Comparison of ENCODE assay signal across 8 cellular contexts in genomic region chr2:189440644-189440946, GRCh38. TPM values are rescaled to one million over a fixed set of nuclear protein-coding genes. Genes with fewer than 3 reads are reported as not detected.
A peak's percentile ranks its signal among the peaks of the same experiment; 100 is the strongest.
DNase-seq lines count a peak whose midpoint lies in the region; ATAC-seq and TF ChIP-seq lines count a peak whose summit lies in the region.

No MANE protein-coding gene starts in this region.

- in situ Hi-C loops in IMR-90 (cut with MboI; ENCODE audit: low sequenced_read_pairs): no loop called here

- peak overlapping the region; percentile 87 for H4K5ac ChIP-seq in IMR-90 (ENCODE audit: low read depth, low read length)

- no peaks in the 10 kb centered on the region for H3K36me3 Mint-ChIP-seq in naive thymus-derived CD4-positive, alpha-beta T cell

- dilution Hi-C loops in IMR-90 (cut with HindIII; ENCODE audit: low sequenced_read_pairs, unreplicated experiment): no loop called here

- TF ChIP-seq RAD21 in IMR-90 (IDR thresholded peaks at IDR 0.05; ENCODE audit: low read length): no peak

- H4K8ac ChIP-seq in IMR-90 (ENCODE audit: low read depth in 2 of 2, low read length in 2 of 2): peak overlapping the region; percentile 73 to 99

- BruUV-seq in IMR-90 (replicated peaks; lab: Mats Ljungman, UMichigan): TSS peak; percentile 93

- H3K18ac ChIP-seq in IMR-90 (ENCODE audit: low read depth, low read length): peak overlapping the region; percentile 36

- peaks cover 0 to 10% (median 0%) of the 10 kb centered on the region in 5 donors for H3K27me3 Mint-ChIP-seq in naive thymus-derived CD4-positive, alpha-beta T cell

- H2BK120ac ChIP-seq in IMR-90 (ENCODE audit: low read depth, low read length): peak overlapping the region; percentile 43

- peak overlapping the region; percentile 88 for H3K4ac ChIP-seq in IMR-90 (ENCODE audit: low read depth, low read length)

- H3K9ac ChIP-seq in BLaER1 (peak overlapping the region; percentile 89), IMR-90 (ENCODE audit: low read depth, low read length) (peak overlapping the region; percentile 84), duodenal mucosa (ENCODE audit: low read depth in 1 of 2, low read length in 2 of 2) (peak overlapping the region; percentile 78 to 97)

- H3K9me3 Mint-ChIP-seq in naive thymus-derived CD4-positive, alpha-beta T cell: no peaks in the 10 kb centered on the region

- CTCF ChIA-PET in IMR-90 (lab: Yijun Ruan, JAX): interaction anchor here (1.2 kb wide), 1 partner anchor 10 kb away, joined by 3 read pairs; no protein-coding TSS in a partner anchor
- CTCF ChIA-PET in naive thymus-derived CD4-positive, alpha-beta T cell (lab: Charles Lee): interaction anchor here (0.6 to 1.1 kb wide), 2 partner anchors 16 to 191 kb away, joined by 3 read pairs; no protein-coding TSS in a partner anchor

- peak overlapping the region; percentile 94 for H3K14ac ChIP-seq in IMR-90 (replicated peaks; ENCODE audit: low read depth, low read length)

- intact Hi-C loops in IMR-90 (cut with micrococcal nuclease): no loop called here
- intact Hi-C loops in naive thymus-derived CD4-positive, alpha-beta T cell (cut with micrococcal nuclease): loop anchor here (2.0 to 10.0 kb wide), 7 partner anchors 140 to 1582 kb away; partner anchors contain the start of genes HIBCH (in 1 of the 2) and NAB1 (in 1 of the 2)

- H2BK15ac ChIP-seq in IMR-90 (ENCODE audit: low read depth, low read length): no peak overlapping the region

- H3K4me3 ChIP-seq in BLaER1: peak overlapping the region; percentile 82
- peak overlapping the region; percentile 69 for H3K4me3 ChIP-seq in IMR-90 (ENCODE audit: insufficient read depth, low read depth, low read length)
- H3K4me3 ChIP-seq in duodenal mucosa (ENCODE audit: low read depth in 1 of 2, low read length in 2 of 2): peak overlapping the region; percentile 90
- peak overlapping the region; percentile 83 for H3K4me3 ChIP-seq in naive thymus-derived CD4-positive, alpha-beta T cell (ENCODE audit: low read length)

- no peak for TF ChIP-seq POLR2A in IMR-90 (IDR thresholded peaks at IDR 0.05; ENCODE audit: low read depth, low read length)

- peak overlapping the region; percentile 88 for H4K91ac ChIP-seq in IMR-90 (ENCODE audit: insufficient read depth, low read depth, low read length)

- peak overlapping the region in 8 of 9 donors; percentile 97 to 100 (median 100) for H3K27ac Mint-ChIP-seq in naive thymus-derived CD4-positive, alpha-beta T cell

- peaks cover 0 to 10% (median 8%) of the 10 kb centered on the region in 7 donors for H3K4me1 Mint-ChIP-seq in naive thymus-derived CD4-positive, alpha-beta T cell

- ATAC-seq in GM21526 (IDR thresholded peaks at IDR 0.05; ENCODE audit: low FRiP score, unreplicated experiment) (peak; percentile 30), IMR-90 (ENCODE audit: low read depth) (peak; percentile 36)
- ATAC-seq in naive thymus-derived CD4-positive, alpha-beta T cell: no peak

- POLR2A ChIA-PET in IMR-90 (lab: Charles Lee; ENCODE audit: unreplicated experiment): interaction anchor here (0.6 kb wide), 1 partner anchor 604 kb away, joined by 3 read pairs; no protein-coding TSS in a partner anchor
- POLR2A ChIA-PET in naive thymus-derived CD4-positive, alpha-beta T cell (lab: Charles Lee): interaction anchor here (0.6 to 3.4 kb wide), 13 partner anchors 10 to 966 kb away, joined by 3 to 17 read pairs (median 4); partner anchors contain the start of genes ASNSD1, ORMDL1, OSGEPL1 and PMS1

- H2BK5ac ChIP-seq in IMR-90 (ENCODE audit: low read depth, low read length, poor library complexity, severe bottlenecking): peak overlapping the region; percentile 88

- H2BK20ac ChIP-seq in IMR-90 (ENCODE audit: low read depth, low read length): peak overlapping the region; percentile 14; the same call in 1 of the 2 replicates

- peaks cover 20 to 40% of the 10 kb centered on the region in 2 experiments for H3K79me1 ChIP-seq in IMR-90 (ENCODE audit: low read depth in 1 of 2, low read length in 2 of 2)

- peak overlapping the region; percentile 95 for H3K56ac ChIP-seq in IMR-90 (ENCODE audit: extremely low read depth, insufficient read depth, low read length)

- peak overlapping the region; percentile 87 for H3K23ac ChIP-seq in IMR-90 (ENCODE audit: low read depth, low read length)

- H3K4me2 ChIP-seq in BLaER1: peak overlapping the region; percentile 73
- peak overlapping the region; percentile 71 for H3K4me2 ChIP-seq in IMR-90 (ENCODE audit: low read depth, low read length)

- H3K27me3 ChIP-seq in BLaER1 (no peaks in the 10 kb centered on the region), IMR-90 (ENCODE audit: control insufficient read depth, insufficient read depth, low read length) (no peaks in the 10 kb centered on the region), duodenal mucosa (ENCODE audit: control insufficient read depth in 1 of 2, insufficient read depth in 2 of 2, low read length in 2 of 2) (no peaks in the 10 kb centered on the region)
- H3K27me3 ChIP-seq in naive thymus-derived CD4-positive, alpha-beta T cell (ENCODE audit: control insufficient read depth in 2 of 2, insufficient read depth in 2 of 2, low read length in 2 of 2): no peaks in the 10 kb centered on the region

- DNase-seq in IMR-90 (no peak), 8988T (no peak), NOMO-1 (lab: John Stamatoyannopoulos, UW; ENCODE audit: unreplicated experiment in 2 of 2) (no peak), DMS 273 (lab: John Stamatoyannopoulos, UW; ENCODE audit: unreplicated experiment) (no peak)
- DNase-seq in naive thymus-derived CD4-positive, alpha-beta T cell: no peak

- H3K9me3 ChIP-seq in BLaER1: no peaks in the 10 kb centered on the region
- no peaks in the 10 kb centered on the region for H3K9me3 ChIP-seq in IMR-90 (ENCODE audit: control insufficient read depth, insufficient read depth, low read length)
- no peaks in the 10 kb centered on the region for H3K9me3 ChIP-seq in duodenal mucosa (ENCODE audit: control insufficient read depth in 1 of 2, low read length in 2 of 2)
- H3K9me3 ChIP-seq in naive thymus-derived CD4-positive, alpha-beta T cell (ENCODE audit: control insufficient read depth in 2 of 3, low read length in 3 of 3): no peaks in the 10 kb centered on the region

- H3K9me1 ChIP-seq in IMR-90 (ENCODE audit: insufficient read depth, low read length): peaks cover 5% of the 10 kb centered on the region

- no peak overlapping the region for H2AK5ac ChIP-seq in IMR-90 (ENCODE audit: low read depth, low read length)

- peak overlapping the region; percentile 94 for H2AFZ ChIP-seq in IMR-90 (replicated peaks; ENCODE audit: low read length, poor library complexity)

- H3K4me3 Mint-ChIP-seq in naive thymus-derived CD4-positive, alpha-beta T cell: peak overlapping the region in 6 of 10 donors; percentile 99 to 100 (median 100)

- peak overlapping the region; percentile 74 for H2AK9ac ChIP-seq in IMR-90 (replicated peaks; ENCODE audit: low read depth, low read length, poor library complexity)

- no peak for TF ChIP-seq CTCF in IMR-90 (conservative IDR thresholded peaks at IDR 0.05; ENCODE audit: low read depth, low read length)

- H3K4me1 ChIP-seq in BLaER1: peaks cover 24% of the 10 kb centered on the region
- peaks cover 2% of the 10 kb centered on the region; the same call in 1 of the 2 replicates for H3K4me1 ChIP-seq in IMR-90 (ENCODE audit: control insufficient read depth, insufficient read depth, low read length)
- peaks cover 14 to 20% of the 10 kb centered on the region in 2 donors for H3K4me1 ChIP-seq in duodenal mucosa (ENCODE audit: control insufficient read depth in 1 of 2, insufficient read depth in 2 of 2, low read length in 2 of 2)
- peaks cover 10 to 14% of the 10 kb centered on the region in 2 donors for H3K4me1 ChIP-seq in naive thymus-derived CD4-positive, alpha-beta T cell (ENCODE audit: control insufficient read depth in 2 of 2, insufficient read depth in 2 of 2, low read length in 2 of 2)

- H3K27ac ChIP-seq in BLaER1 (peak overlapping the region; percentile 89), IMR-90 (ENCODE audit: insufficient read depth, low read length) (peak overlapping the region; percentile 65), duodenal mucosa (ENCODE audit: low read depth, low read length) (peak overlapping the region; percentile 80)
- H3K27ac ChIP-seq in naive thymus-derived CD4-positive, alpha-beta T cell (ENCODE audit: low read depth, low read length): peak overlapping the region; percentile 92

- no CpG with 5 or more reads among the region's 8 CpGs for WGBS in IMR-90 (ENCODE audit: extremely low coverage in 2 of 2, insufficient read length in 1 of 2), 2 experiments

- peaks cover 26% of the 10 kb centered on the region for H4K20me1 ChIP-seq in BLaER1
- H4K20me1 ChIP-seq in IMR-90 (ENCODE audit: insufficient read depth, low read length): peaks cover 4% of the 10 kb centered on the region; the same call in 1 of the 2 replicates

- peaks cover 15% of the 10 kb centered on the region for H3K36me3 ChIP-seq in BLaER1
- H3K36me3 ChIP-seq in IMR-90 (ENCODE audit: control insufficient read depth, insufficient read depth, low read length): no peaks in the 10 kb centered on the region
- H3K36me3 ChIP-seq in duodenal mucosa (ENCODE audit: control insufficient read depth in 1 of 2, insufficient read depth in 2 of 2, low read length in 2 of 2): no peaks in the 10 kb centered on the region
- H3K36me3 ChIP-seq in naive thymus-derived CD4-positive, alpha-beta T cell (ENCODE audit: control insufficient read depth in 2 of 3, insufficient read depth in 3 of 3, low read length in 3 of 3): no peaks in the 10 kb centered on the region

TF ChIP-seq in IMR-90, 13 proteins besides CTCF, POLR2A, EP300 and RAD21 (continues in another document):
- TF ChIP-seq MAFK (IDR thresholded peaks at IDR 0.05; ENCODE audit: low read depth, low read length): no peak
- no peak for TF ChIP-seq RFX5 (IDR thresholded peaks at IDR 0.05; ENCODE audit: low read depth, low read length)
- TF ChIP-seq ELK1 (IDR thresholded peaks at IDR 0.05; ENCODE audit: borderline replicate concordance, low read depth, low read length): no peak
- no peak for TF ChIP-seq FOS (IDR thresholded peaks at IDR 0.05; ENCODE audit: low read depth, low read length)
- no peak for TF ChIP-seq CEBPB (IDR thresholded peaks at IDR 0.05; ENCODE audit: low read depth, low read length)
- no peak for TF ChIP-seq MAZ (IDR thresholded peaks at IDR 0.05; ENCODE audit: borderline replicate concordance, low read depth, low read length)

RNA-seq across cellular contexts. Expression of gene WDR75, which starts 0.7 kb away (rescaled TPM):
- 52.2 and 56.9 TPM in 2 replicates for total RNA-seq in IMR-90 (2012; rRNA removed)
- 17.6 and 21.7 TPM in 2 replicates for polyA plus RNA-seq in IMR-90 (2012; rRNA removed)
- 4.6 and 4.9 TPM in 2 replicates for polyA plus RNA-seq in IMR-90 (2012; cell fraction: cytosol; rRNA removed)
- 8.3 and 53.6 TPM in 2 replicates for polyA plus RNA-seq in IMR-90 (2012; cell fraction: nucleus; rRNA removed; ENCODE audit: low replicate concordance)
- total RNA-seq in naive thymus-derived CD4-positive, alpha-beta T cell: 10 to 100 TPM; 39.9 to 67.4 (median 60.7) TPM
- 10 to 100 TPM; 14.2 to 19.3 TPM for polyA plus RNA-seq in naive thymus-derived CD4-positive, alpha-beta T cell
